Comparison of ENCODE assay signal across 7 cellular contexts in the genomic region with DNA sequence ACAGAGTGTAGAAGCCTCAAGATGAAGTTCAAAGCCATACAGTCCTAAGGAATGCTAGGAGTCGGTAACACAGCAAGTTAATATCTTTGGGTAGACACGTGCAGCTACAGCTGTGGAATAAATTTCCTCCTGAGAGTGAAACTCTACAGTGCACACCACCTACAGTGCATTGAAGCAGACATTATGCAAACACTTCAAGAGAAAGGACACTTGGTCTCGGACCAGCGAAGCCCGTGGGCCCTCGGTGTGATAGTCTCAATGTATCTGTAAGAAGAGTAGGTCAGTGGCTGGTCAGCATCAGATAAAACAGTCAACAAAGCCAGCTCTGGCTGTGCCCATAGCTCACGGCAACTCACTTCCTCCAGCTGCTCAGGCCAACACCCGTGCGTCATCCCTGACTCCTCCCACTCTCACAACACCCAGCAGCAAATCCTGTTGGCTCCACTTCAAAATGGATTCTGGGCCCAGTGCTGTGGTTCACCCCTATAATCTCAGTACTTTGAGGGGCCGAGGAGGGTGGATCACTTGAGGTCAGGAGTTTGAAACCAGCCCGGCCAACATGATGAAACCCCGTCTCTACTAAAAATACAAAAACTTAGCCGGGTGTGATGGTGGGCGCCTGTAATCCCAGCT. TPM values are rescaled to one million over a fixed set of nuclear protein-coding genes. Genes with fewer than 3 reads are reported as not detected.
DNase-seq lines count a peak whose midpoint lies in the region; ATAC-seq and TF ChIP-seq lines count a peak whose summit lies in the region.
"Not testable (repeated sequence)": the region's sequence is repeated elsewhere in the genome, so short reads cannot be mapped to it uniquely, and the experiment has no call there.

No MANE protein-coding gene starts in this region.

- peaks cover 16% of the 10 kb centered on the region for H3K4me1 Mint-ChIP-seq in T-helper 17 cell

- not testable (repeated sequence) for TF ChIP-seq RAD21 in HCT116 (IDR thresholded peaks at IDR 0.05; ENCODE audit: low read depth); IMR-90 (IDR thresholded peaks at IDR 0.05; ENCODE audit: low read length)

- not testable (repeated sequence) for H3K27me3 ChIP-seq in HCT116 (ENCODE audit: insufficient read depth, low read length); IMR-90 (ENCODE audit: control insufficient read depth, insufficient read depth, low read length); body of pancreas; osteoblast (ENCODE audit: insufficient read depth, low read length)

- POLR2A ChIA-PET in HCT116 (lab: Charles Lee) = interaction anchor here (1.9 kb wide), 1 partner anchor 78 kb away, joined by 7 read pairs; the partner anchor contains the start of gene POLDIP3
- POLR2A ChIA-PET in IMR-90 (lab: Charles Lee; ENCODE audit: unreplicated experiment) = not testable (repeated sequence)

- H3K36me3 ChIP-seq in HCT116 (ENCODE audit: control insufficient read depth in 1 of 2, insufficient read depth in 2 of 2, low read length in 2 of 2); IMR-90 (ENCODE audit: control insufficient read depth, insufficient read depth, low read length); body of pancreas (replicated peaks in 1 of 2; ENCODE audit: insufficient read depth in 1 of 2, low read depth in 2 of 2); osteoblast (ENCODE audit: insufficient read depth, low read length): not testable (repeated sequence)

- H2BK15ac ChIP-seq in IMR-90 (ENCODE audit: low read depth, low read length) = not testable (repeated sequence)

- H3K14ac ChIP-seq in IMR-90 (replicated peaks; ENCODE audit: low read depth, low read length) = not testable (repeated sequence)

- not testable (repeated sequence) for TF ChIP-seq POLR2A in HCT116 (IDR thresholded peaks at IDR 0.05; ENCODE audit: borderline replicate concordance, extremely low read depth, insufficient read depth, insufficient read length); IMR-90 (IDR thresholded peaks at IDR 0.05; ENCODE audit: low read depth, low read length); body of pancreas (IDR thresholded peaks at IDR 0.05)

- H3K9me3 ChIP-seq in HCT116 (ENCODE audit: control insufficient read depth in 1 of 2, insufficient read depth in 1 of 2, low read depth in 1 of 2, low read length in 2 of 2); IMR-90 (ENCODE audit: control insufficient read depth, insufficient read depth, low read length); T-helper 17 cell (ENCODE audit: control insufficient read depth, low read length, poor library complexity, severe bottlenecking); body of pancreas; osteoblast (ENCODE audit: low read depth, low read length): not testable (repeated sequence)

- H3K9me1 ChIP-seq in IMR-90 (ENCODE audit: insufficient read depth, low read length) = not testable (repeated sequence)

- H4K20me1 ChIP-seq in HCT116 (ENCODE audit: insufficient read depth); IMR-90 (ENCODE audit: insufficient read depth, low read length); osteoblast (ENCODE audit: insufficient read depth, low read length): not testable (repeated sequence)

- not testable (repeated sequence) for H3K9ac ChIP-seq in HCT116 (ENCODE audit: low read length); IMR-90 (ENCODE audit: low read depth, low read length)

- intact Hi-C loops in HCT116 (cut with micrococcal nuclease); IMR-90 (cut with micrococcal nuclease); body of pancreas (cut with DNase I); left ventricle myocardium superior (cut with micrococcal nuclease): not testable (repeated sequence)

- H3K4me3 Mint-ChIP-seq in T-helper 17 cell = not testable (repeated sequence)

- not testable (repeated sequence) for H2AFZ ChIP-seq in HCT116 (ENCODE audit: low read depth, low read length, poor library complexity, severe bottlenecking); IMR-90 (replicated peaks; ENCODE audit: low read length, poor library complexity)
- peak overlapping the region; percentile 62 for H2AFZ ChIP-seq in osteoblast (ENCODE audit: low read length)

- H4K5ac ChIP-seq in IMR-90 (ENCODE audit: low read depth, low read length) = not testable (repeated sequence)

- DNase-seq in HCT116 (ENCODE audit: low read depth, low spot score); IMR-90; T-helper 17 cell; body of pancreas; left ventricle myocardium superior; osteoblast (ENCODE audit: insufficient read length, low spot score, missing footprints): not testable (repeated sequence)

- H3K27me3 Mint-ChIP-seq in T-helper 17 cell = not testable (repeated sequence)

- H2BK120ac ChIP-seq in IMR-90 (ENCODE audit: low read depth, low read length) = not testable (repeated sequence)

- H3K79me2 ChIP-seq in HCT116 (ENCODE audit: insufficient read depth, low read length); osteoblast (ENCODE audit: insufficient read depth, low read length): not testable (repeated sequence)

- H3K4ac ChIP-seq in IMR-90 (ENCODE audit: low read depth, low read length) = not testable (repeated sequence)

- in situ Hi-C loops in IMR-90 (cut with MboI; ENCODE audit: low sequenced_read_pairs) = not testable (repeated sequence)

- RAD21 ChIA-PET in HCT116 (lab: Charles Lee; ENCODE audit: low non-redundant PET in 1 of 2, low total read pairs in 2 of 2, uncharacterized antibody in 2 of 2, unreplicated experiment in 2 of 2) = not testable (repeated sequence)

- ATAC-seq in GM18867 (IDR thresholded peaks at IDR 0.05; ENCODE audit: unreplicated experiment) (peak; percentile 52), HCT116 (peak; percentile 74), IMR-90 (ENCODE audit: low read depth) (peak; percentile 87), T-helper 17 cell (peak; percentile 55), body of pancreas (peak; percentile 79), left ventricle myocardium superior (peak; percentile 79)

- dilution Hi-C loops in IMR-90 (cut with HindIII; ENCODE audit: low sequenced_read_pairs, unreplicated experiment) = not testable (repeated sequence)

- H3K56ac ChIP-seq in IMR-90 (ENCODE audit: extremely low read depth, insufficient read depth, low read length) = not testable (repeated sequence)

- not testable (repeated sequence) for H3K36me3 Mint-ChIP-seq in T-helper 17 cell (ENCODE audit: low read depth)

- H3K9me2 ChIP-seq in HCT116 (ENCODE audit: insufficient read depth) = not testable (repeated sequence)

- CTCF ChIA-PET in HCT116 (lab: Charles Lee) = interaction anchor here (1.4 kb wide), 1 partner anchor 24 kb away, joined by 3 read pairs; no protein-coding TSS in a partner anchor
- CTCF ChIA-PET in IMR-90 (lab: Yijun Ruan, JAX) = not testable (repeated sequence)

- not testable (repeated sequence) for H3K27ac ChIP-seq in HCT116 (ENCODE audit: low read depth, low read length); IMR-90 (ENCODE audit: insufficient read depth, low read length)
- H3K27ac ChIP-seq in body of pancreas = peak overlapping the region in 2 of 4 donors; percentile 28 to 50
- H3K27ac ChIP-seq in osteoblast (ENCODE audit: low read depth, low read length) = peak overlapping the region; percentile 51

- not testable (repeated sequence) for H3K4me3 ChIP-seq in HCT116 (replicated peaks in 1 of 2; ENCODE audit: low read depth in 1 of 2, low read length in 2 of 2); IMR-90 (ENCODE audit: insufficient read depth, low read depth, low read length); body of pancreas; osteoblast (ENCODE audit: insufficient read depth, low read length)

- TF ChIP-seq CTCF in HCT116 (IDR thresholded peaks at IDR 0.05 in 2 of 3, conservative IDR thresholded peaks at IDR 0.05 in 1 of 3; ENCODE audit: borderline replicate concordance in 1 of 3, insufficient read depth in 1 of 3, low read depth in 2 of 3, low read length in 2 of 3); IMR-90 (conservative IDR thresholded peaks at IDR 0.05; ENCODE audit: low read depth, low read length); body of pancreas (IDR thresholded peaks at IDR 0.05); osteoblast (IDR thresholded peaks at IDR 0.05; ENCODE audit: extremely low read depth, low read depth, low read length): not testable (repeated sequence)

- not testable (repeated sequence) for H2AK5ac ChIP-seq in IMR-90 (ENCODE audit: low read depth, low read length)

- not testable (repeated sequence) for H3K23ac ChIP-seq in IMR-90 (ENCODE audit: low read depth, low read length)

- not testable (repeated sequence) for H4K91ac ChIP-seq in IMR-90 (ENCODE audit: insufficient read depth, low read depth, low read length)

- not testable (repeated sequence) for BruUV-seq in HCT116 (replicated peaks; lab: Mats Ljungman, UMichigan); IMR-90 (replicated peaks; lab: Mats Ljungman, UMichigan)

- H4K8ac ChIP-seq in IMR-90 (ENCODE audit: low read depth in 2 of 2, low read length in 2 of 2) = peak overlapping the region in 1 of 2 experiments; percentile 55; a peak in 1 of 4 replicates

- not testable (repeated sequence) for H3K79me1 ChIP-seq in IMR-90 (ENCODE audit: low read depth in 1 of 2, low read length in 2 of 2)

- not testable (repeated sequence) for H3K4me2 ChIP-seq in HCT116 (ENCODE audit: low read length); IMR-90 (ENCODE audit: low read depth, low read length)
- peak overlapping the region; percentile 36 for H3K4me2 ChIP-seq in osteoblast (ENCODE audit: insufficient read depth, low read length)

- H3K27ac Mint-ChIP-seq in T-helper 17 cell = not testable (repeated sequence)

- H3K4me1 ChIP-seq in HCT116 (ENCODE audit: control insufficient read depth in 1 of 2, insufficient read depth in 2 of 2, low read length in 2 of 2) (peaks cover 8 to 32% of the 10 kb centered on the region in 2 experiments), osteoblast (ENCODE audit: insufficient read depth, low read length) (peaks cover 12% of the 10 kb centered on the region)
- not testable (repeated sequence) for H3K4me1 ChIP-seq in IMR-90 (ENCODE audit: control insufficient read depth, insufficient read depth, low read length); body of pancreas

- not testable (repeated sequence) for H2AK9ac ChIP-seq in IMR-90 (replicated peaks; ENCODE audit: low read depth, low read length, poor library complexity)

- not testable (repeated sequence) for H2BK20ac ChIP-seq in IMR-90 (ENCODE audit: low read depth, low read length)

- H2BK5ac ChIP-seq in IMR-90 (ENCODE audit: low read depth, low read length, poor library complexity, severe bottlenecking) = peak overlapping the region; percentile 26

- H3K18ac ChIP-seq in IMR-90 (ENCODE audit: low read depth, low read length) = peak overlapping the region; percentile 58; the same call in 1 of the 2 replicates

- WGBS in IMR-90 (ENCODE audit: extremely low coverage in 2 of 2, insufficient read length in 1 of 2), 2 experiments = no CpG with 5 or more reads among the region's 14 CpGs
- WGBS in body of pancreas, 2 donors = 62 to 68% methylated on average over 11 to 14 of the region's 14 CpGs

RNA-seq across cellular contexts. Expression of gene SERHL2, which starts 16.4 kb away (rescaled TPM):
- total RNA-seq in HCT116 (2021; ENCODE audit: unreplicated experiment) = not detected
- polyA plus RNA-seq in HCT116 (2012) = 0.54 and 0.91 TPM in 2 replicates
- total RNA-seq in IMR-90 (2012; rRNA removed) = 3.9 and 5.0 TPM in 2 replicates
- polyA plus RNA-seq in IMR-90 (2012; rRNA removed) = 4.5 and 5.6 TPM in 2 replicates
- 2.5 and 4.1 TPM in 2 replicates for polyA plus RNA-seq in IMR-90 (2012; cell fraction: cytosol; rRNA removed)
- polyA plus RNA-seq in IMR-90 (2012; cell fraction: nucleus; rRNA removed; ENCODE audit: low replicate concordance) = 5.6 and 7.3 TPM in 2 replicates
- total RNA-seq in T-helper 17 cell = under 1 TPM; 0.34 to 0.40 TPM
- 1 to 10 TPM in 1 of 2 donors, not detected in 1; 2.6 TPM for total RNA-seq in body of pancreas
- 1.6 TPM for total RNA-seq in left ventricle myocardium superior
- 2.9 TPM in 2 replicates for total RNA-seq in osteoblast

RNA-seq across cellular contexts. Expression of gene RRP7A, which starts 17.7 kb away (rescaled TPM):
- total RNA-seq in HCT116 (2021; ENCODE audit: unreplicated experiment) (50.8 TPM), IMR-90 (2012; rRNA removed) (25.5 and 32.5 TPM in 2 replicates), T-helper 17 cell (10 to 100 TPM; 45.7 to 49.0 TPM), body of pancreas (10 to 100 TPM; 13.7 to 23.4 TPM), left ventricle myocardium superior (16.0 TPM), osteoblast (21.5 and 29.0 TPM in 2 replicates)
- 18.5 and 22.4 TPM in 2 replicates for polyA plus RNA-seq in HCT116 (2012)
- polyA plus RNA-seq in IMR-90 (2012; rRNA removed) = 29.2 and 30.8 TPM in 2 replicates
- polyA plus RNA-seq in IMR-90 (2012; cell fraction: cytosol; rRNA removed) = 24.3 and 29.8 TPM in 2 replicates
- 16.2 and 24.1 TPM in 2 replicates for polyA plus RNA-seq in IMR-90 (2012; cell fraction: nucleus; rRNA removed; ENCODE audit: low replicate concordance)
